In genomic region chr16:28069921-28070794, GRCh38 we compare ENCODE assay signal across 1 cellular context.
TF ChIP-seq lines count a peak whose summit lies in the region.

No MANE protein-coding gene starts in this region.

TF ChIP-seq in IMR-90, 13 proteins besides CTCF, POLR2A, EP300 and RAD21 (continued from another document):
- TF ChIP-seq RCOR1 (IDR thresholded peaks at IDR 0.05; ENCODE audit: insufficient replicate concordance, low read length) = no peak
